29 cellular contexts compared by ENCODE assay signal in genomic region chrX:4994855-4995254, GRCh38.
"Had no signal": no experiment of that assay in that cellular context is flagged by ENCODE, and none has a peak within 500 bp of the region (broad histone marks: within the 10 kb centered on the region; RNA-seq: fewer than 3 reads in every experiment).

No MANE protein-coding gene starts in this region.

- H3K36me3 ChIP-seq: esophagus squamous epithelium, gastroesophageal sphincter, heart right ventricle had no signal

- DNase-seq: activated CD4-positive, alpha-beta memory T cell treated with anti-CD3 and anti-CD28 coated beads, Interleukin-2, amount 10 ng/mL, durations not matched to agents 7 days and 5 days; activated CD4-positive, alpha-beta T cell treated with anti-CD3 and anti-CD28 coated beads for 36 hours; activated CD4-positive, alpha-beta T cell treated with anti-CD3 and anti-CD28 coated beads, Interleukin-2, amount 10 ng/mL, durations not matched to agents 24 days and 14 days; activated CD4-positive, CD25-positive, alpha-beta regulatory T cell; activated CD4-positive, CD25-positive, alpha-beta regulatory T cell treated with anti-CD3 and anti-CD28 coated beads, Interleukin-2, amount 50 U/mL, for 72 hours; activated CD8-positive, alpha-beta memory T cell treated with anti-CD3 and anti-CD28 coated beads, Interleukin-2, amount 50 U/mL, for 48 hours; activated gamma-delta T cell treated with Interleukin-2 at 50 U/mL for 16 hours; activated naive CD4-positive, alpha-beta T cell treated with anti-CD3 and anti-CD28 coated beads, Interleukin-2, amount 50 U/mL, for 16 hours; activated naive CD4-positive, alpha-beta T cell treated with Interleukin-2 at 50 U/mL for 16 hours; activated T-cell treated with anti-CD3 and anti-CD28 coated beads for 4 hours; activated T-cell treated with anti-CD3 and anti-CD28 coated beads, Interleukin-2, amount 50 U/mL, for 24 hours; activated T-cell treated with anti-CD3 and anti-CD28 coated beads, Interleukin-2, amount 50 U/mL, for 72 hours; amniotic stem cell; anterior cingulate cortex; body of pancreas; caudate nucleus; cortex of kidney; dermis blood vessel endothelial cell; effector CD4-positive, alpha-beta T cell; effector memory CD8-positive, alpha-beta T cell; esophagus squamous epithelium; foreskin melanocyte; heart right ventricle; T-helper 17 cell; T1000 had no signal

- H3K27me3 ChIP-seq: body of pancreas, esophagus squamous epithelium, gastroesophageal sphincter, heart right ventricle, hepatocyte had no signal

- ATAC-seq: activated CD4-positive, alpha-beta T cell treated with anti-CD3 and anti-CD28 coated beads for 36 hours; activated T-cell treated with anti-CD3 and anti-CD28 coated beads, Interleukin-2, amount 50 U/mL, for 72 hours; body of pancreas; effector memory CD8-positive, alpha-beta T cell; gastroesophageal sphincter; heart right ventricle; T-helper 17 cell had no signal

- H3K4me2 ChIP-seq: hepatocyte had no signal

- H3K4me3 ChIP-seq: body of pancreas, esophagus squamous epithelium, gastroesophageal sphincter, heart right ventricle, hepatocyte had no signal

- H3K4me1 ChIP-seq: body of pancreas, esophagus squamous epithelium, gastroesophageal sphincter, heart right ventricle had no signal

- H3K36me3 Mint-ChIP-seq: activated naive CD8-positive, alpha-beta T cell had no signal

- H3K27ac Mint-ChIP-seq: activated CD4-positive, alpha-beta memory T cell treated with anti-CD3 and anti-CD28 coated beads, Interleukin-2, amount 10 ng/mL, durations not matched to agents 7 days and 5 days; activated CD4-positive, alpha-beta T cell treated with anti-CD3 and anti-CD28 coated beads for 36 hours; activated CD4-positive, alpha-beta T cell treated with anti-CD3 and anti-CD28 coated beads, Interleukin-2, amount 10 ng/mL, durations not matched to agents 24 days and 14 days; activated naive CD8-positive, alpha-beta T cell; activated T-cell treated with anti-CD3 and anti-CD28 coated beads, Interleukin-2, amount 50 U/mL, for 24 hours; activated T-cell treated with anti-CD3 and anti-CD28 coated beads, Interleukin-2, amount 50 U/mL, for 72 hours; effector memory CD8-positive, alpha-beta T cell; T-helper 17 cell; T-helper 2 cell treated with Interferon-gamma antibody and Interleukin-4, amounts not matched to agents 5 μg/mL and 100 μg/mL, for 36 hours had no signal

- H2AFZ ChIP-seq: hepatocyte had no signal

- H3K4me1 Mint-ChIP-seq: activated CD4-positive, alpha-beta memory T cell treated with anti-CD3 and anti-CD28 coated beads, Interleukin-2, amount 10 ng/mL, durations not matched to agents 7 days and 5 days; activated CD4-positive, alpha-beta T cell treated with anti-CD3 and anti-CD28 coated beads for 36 hours; activated CD4-positive, alpha-beta T cell treated with anti-CD3 and anti-CD28 coated beads, Interleukin-2, amount 10 ng/mL, durations not matched to agents 24 days and 14 days; T-helper 17 cell had no signal

- H3K4me3 Mint-ChIP-seq: activated CD4-positive, alpha-beta memory T cell treated with anti-CD3 and anti-CD28 coated beads, Interleukin-2, amount 10 ng/mL, durations not matched to agents 7 days and 5 days; activated CD4-positive, alpha-beta T cell treated with anti-CD3 and anti-CD28 coated beads for 36 hours; activated CD4-positive, alpha-beta T cell treated with anti-CD3 and anti-CD28 coated beads, Interleukin-2, amount 10 ng/mL, durations not matched to agents 24 days and 14 days; activated naive CD8-positive, alpha-beta T cell; activated T-cell treated with anti-CD3 and anti-CD28 coated beads, Interleukin-2, amount 50 U/mL, for 24 hours; activated T-cell treated with anti-CD3 and anti-CD28 coated beads, Interleukin-2, amount 50 U/mL, for 72 hours; effector memory CD8-positive, alpha-beta T cell; T-helper 17 cell; T-helper 2 cell treated with Interferon-gamma antibody and Interleukin-4, amounts not matched to agents 5 μg/mL and 100 μg/mL, for 36 hours had no signal

- H3K9me3 ChIP-seq: body of pancreas, esophagus squamous epithelium, gastroesophageal sphincter had no signal

- H3K27ac ChIP-seq: body of pancreas, esophagus squamous epithelium, gastroesophageal sphincter, heart right ventricle, hepatocyte had no signal

- H3K27me3 Mint-ChIP-seq: activated CD4-positive, alpha-beta memory T cell treated with anti-CD3 and anti-CD28 coated beads, Interleukin-2, amount 10 ng/mL, durations not matched to agents 7 days and 5 days; activated CD4-positive, alpha-beta T cell treated with anti-CD3 and anti-CD28 coated beads for 36 hours; activated CD4-positive, alpha-beta T cell treated with anti-CD3 and anti-CD28 coated beads, Interleukin-2, amount 10 ng/mL, durations not matched to agents 24 days and 14 days; activated naive CD8-positive, alpha-beta T cell; activated T-cell treated with anti-CD3 and anti-CD28 coated beads, Interleukin-2, amount 50 U/mL, for 24 hours; effector memory CD8-positive, alpha-beta T cell; T-helper 17 cell had no signal
